1 cellular context compared by ENCODE assay signal in genomic region chr12:94266796-94267529, GRCh38.
TF ChIP-seq lines count a peak whose summit lies in the region.

No MANE protein-coding gene starts in this region.

TF ChIP-seq in IMR-90, 13 proteins besides CTCF, POLR2A, EP300 and RAD21 (continued from another document):
- no peak for TF ChIP-seq FOS (IDR thresholded peaks at IDR 0.05; ENCODE audit: low read depth, low read length)
- no peak for TF ChIP-seq NFE2L2 (IDR thresholded peaks at IDR 0.05; ENCODE audit: low read depth, low read length)
- no peak for TF ChIP-seq USF2 (IDR thresholded peaks at IDR 0.05; ENCODE audit: low read depth, low read length)
